In the genomic region with DNA sequence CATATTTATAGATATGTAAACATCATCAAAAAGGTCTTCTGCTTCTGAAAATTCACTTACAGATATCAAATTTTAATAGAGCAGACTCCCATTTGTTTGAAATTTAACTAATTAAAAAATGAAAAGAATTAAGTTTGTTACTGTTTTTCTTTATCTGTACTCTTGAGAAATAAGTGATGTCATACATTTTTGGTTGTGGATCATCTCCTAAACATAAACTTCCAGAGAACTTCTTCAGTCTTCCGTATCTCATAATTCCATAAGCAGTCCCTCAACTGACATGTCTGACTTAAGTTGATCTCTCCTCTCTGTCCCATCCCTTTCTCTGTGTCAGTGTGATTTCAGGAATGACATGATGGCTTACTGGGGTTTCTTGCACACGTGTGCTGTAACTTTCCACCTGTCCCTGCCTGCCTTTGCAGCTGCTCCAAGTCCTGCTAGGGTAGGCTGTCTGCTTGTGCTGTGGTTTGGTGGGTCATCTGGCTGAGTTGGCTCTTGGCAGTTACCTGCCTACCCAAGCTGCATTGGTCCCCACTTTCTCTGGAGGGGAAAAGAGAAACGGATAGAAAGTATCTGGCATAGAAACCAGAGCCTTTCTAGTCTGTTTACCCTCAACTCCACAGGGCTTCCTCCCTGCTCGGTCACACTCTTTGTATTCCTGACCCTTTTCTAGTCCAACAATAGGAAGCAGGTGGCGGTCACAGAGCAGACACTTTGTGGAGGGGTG, we compare ENCODE assay signal across 1 cellular context.
TF ChIP-seq lines count a peak whose summit lies in the region.

No MANE protein-coding gene starts in this region.

TF ChIP-seq in GM23338, 12 proteins besides CTCF, POLR2A, EP300 and RAD21 (continued from another document):
- TF ChIP-seq, protein P1, sequence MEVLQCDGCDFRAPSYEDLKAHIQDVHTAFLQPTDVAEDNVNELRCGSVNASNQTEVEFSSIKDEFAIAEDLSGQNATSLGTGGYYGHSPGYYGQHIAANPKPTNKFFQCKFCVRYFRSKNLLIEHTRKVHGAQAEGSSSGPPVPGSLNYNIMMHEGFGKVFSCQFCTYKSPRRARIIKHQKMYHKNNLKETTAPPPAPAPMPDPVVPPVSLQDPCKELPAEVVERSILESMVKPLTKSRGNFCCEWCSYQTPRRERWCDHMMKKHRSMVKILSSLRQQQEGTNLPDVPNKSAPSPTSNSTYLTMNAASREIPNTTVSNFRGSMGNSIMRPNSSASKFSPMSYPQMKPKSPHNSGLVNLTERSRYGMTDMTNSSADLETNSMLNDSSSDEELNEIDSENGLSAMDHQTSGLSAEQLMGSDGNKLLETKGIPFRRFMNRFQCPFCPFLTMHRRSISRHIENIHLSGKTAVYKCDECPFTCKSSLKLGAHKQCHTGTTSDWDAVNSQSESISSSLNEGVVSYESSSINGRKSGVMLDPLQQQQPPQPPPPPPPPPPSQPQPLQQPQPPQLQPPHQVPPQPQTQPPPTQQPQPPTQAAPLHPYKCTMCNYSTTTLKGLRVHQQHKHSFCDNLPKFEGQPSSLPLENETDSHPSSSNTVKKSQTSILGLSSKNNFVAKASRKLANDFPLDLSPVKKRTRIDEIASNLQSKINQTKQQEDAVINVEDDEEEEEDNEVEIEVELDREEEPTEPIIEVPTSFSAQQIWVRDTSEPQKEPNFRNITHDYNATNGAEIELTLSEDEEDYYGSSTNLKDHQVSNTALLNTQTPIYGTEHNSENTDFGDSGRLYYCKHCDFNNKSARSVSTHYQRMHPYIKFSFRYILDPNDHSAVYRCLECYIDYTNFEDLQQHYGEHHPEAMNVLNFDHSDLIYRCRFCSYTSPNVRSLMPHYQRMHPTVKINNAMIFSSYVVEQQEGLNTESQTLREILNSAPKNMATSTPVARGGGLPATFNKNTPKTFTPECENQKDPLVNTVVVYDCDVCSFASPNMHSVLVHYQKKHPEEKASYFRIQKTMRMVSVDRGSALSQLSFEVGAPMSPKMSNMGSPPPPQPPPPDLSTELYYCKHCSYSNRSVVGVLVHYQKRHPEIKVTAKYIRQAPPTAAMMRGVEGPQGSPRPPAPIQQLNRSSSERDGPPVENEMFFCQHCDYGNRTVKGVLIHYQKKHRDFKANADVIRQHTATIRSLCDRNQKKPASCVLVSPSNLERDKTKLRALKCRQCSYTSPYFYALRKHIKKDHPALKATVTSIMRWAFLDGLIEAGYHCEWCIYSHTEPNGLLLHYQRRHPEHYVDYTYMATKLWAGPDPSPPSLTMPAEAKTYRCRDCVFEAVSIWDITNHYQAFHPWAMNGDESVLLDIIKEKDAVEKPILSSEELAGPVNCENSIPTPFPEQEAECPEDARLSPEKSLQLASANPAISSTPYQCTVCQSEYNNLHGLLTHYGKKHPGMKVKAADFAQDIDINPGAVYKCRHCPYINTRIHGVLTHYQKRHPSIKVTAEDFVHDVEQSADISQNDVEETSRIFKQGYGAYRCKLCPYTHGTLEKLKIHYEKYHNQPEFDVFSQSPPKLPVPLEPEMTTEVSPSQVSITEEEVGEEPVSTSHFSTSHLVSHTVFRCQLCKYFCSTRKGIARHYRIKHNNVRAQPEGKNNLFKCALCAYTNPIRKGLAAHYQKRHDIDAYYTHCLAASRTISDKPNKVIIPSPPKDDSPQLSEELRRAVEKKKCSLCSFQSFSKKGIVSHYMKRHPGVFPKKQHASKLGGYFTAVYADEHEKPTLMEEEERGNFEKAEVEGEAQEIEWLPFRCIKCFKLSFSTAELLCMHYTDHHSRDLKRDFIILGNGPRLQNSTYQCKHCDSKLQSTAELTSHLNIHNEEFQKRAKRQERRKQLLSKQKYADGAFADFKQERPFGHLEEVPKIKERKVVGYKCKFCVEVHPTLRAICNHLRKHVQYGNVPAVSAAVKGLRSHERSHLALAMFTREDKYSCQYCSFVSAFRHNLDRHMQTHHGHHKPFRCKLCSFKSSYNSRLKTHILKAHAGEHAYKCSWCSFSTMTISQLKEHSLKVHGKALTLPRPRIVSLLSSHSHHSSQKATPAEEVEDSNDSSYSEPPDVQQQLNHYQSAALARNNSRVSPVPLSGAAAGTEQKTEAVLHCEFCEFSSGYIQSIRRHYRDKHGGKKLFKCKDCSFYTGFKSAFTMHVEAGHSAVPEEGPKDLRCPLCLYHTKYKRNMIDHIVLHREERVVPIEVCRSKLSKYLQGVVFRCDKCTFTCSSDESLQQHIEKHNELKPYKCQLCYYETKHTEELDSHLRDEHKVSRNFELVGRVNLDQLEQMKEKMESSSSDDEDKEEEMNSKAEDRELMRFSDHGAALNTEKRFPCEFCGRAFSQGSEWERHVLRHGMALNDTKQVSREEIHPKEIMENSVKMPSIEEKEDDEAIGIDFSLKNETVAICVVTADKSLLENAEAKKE (CRISPR knock-in tag; IDR thresholded peaks at IDR 0.05): no peak
